ENCODE assay signal across 16 cellular contexts in genomic region chr13:98529171-98529570, GRCh38. TPM values are rescaled to one million over a fixed set of nuclear protein-coding genes. Genes with fewer than 3 reads are reported as not detected.
DNase-seq lines count a peak whose midpoint lies in the region; TF ChIP-seq lines count a peak whose summit lies in the region.
"Had no signal": no experiment of that assay in that cellular context is flagged by ENCODE, and none has a peak within 500 bp of the region (broad histone marks: within the 10 kb centered on the region; RNA-seq: fewer than 3 reads in every experiment).

No MANE protein-coding gene starts in this region.

- H3K4me3 ChIP-seq in sigmoid colon, result no peak overlapping the region
- H3K4me3 ChIP-seq: MG63, pancreas, thoracic aorta had no signal

- H3K9me3 Mint-ChIP-seq in activated naive CD4-positive, alpha-beta T cell treated with anti-CD3 and anti-CD28 coated beads for 36 hours, result no peaks in the 10 kb centered on the region

- peaks cover 91% of the 10 kb centered on the region for H3K4me1 Mint-ChIP-seq in activated naive CD4-positive, alpha-beta T cell treated with anti-CD3 and anti-CD28 coated beads for 36 hours (ENCODE audit: low read depth)

- H3K9me3 ChIP-seq in sigmoid colon, result no peaks in the 10 kb centered on the region
- H3K9me3 ChIP-seq: MG63, pancreas, thoracic aorta had no signal

- 94 to 96% methylated on average over 8 of the region's 8 CpGs for WGBS in sigmoid colon, 2 donors

- no peak for TF ChIP-seq CTCF in sigmoid colon (IDR thresholded peaks at IDR 0.05)

- no peak for TF ChIP-seq EP300 in sigmoid colon (IDR thresholded peaks at IDR 0.05)

- no peaks in the 10 kb centered on the region for H3K27me3 ChIP-seq in sigmoid colon
- H3K27me3 ChIP-seq: MG63, pancreas had no signal

- H3K27ac ChIP-seq in cingulate gyrus (ENCODE audit: low read depth, low read length), result peak overlapping the region; percentile 10
- H3K27ac ChIP-seq in sigmoid colon, result no peak overlapping the region
- H3K27ac ChIP-seq: pancreas, thoracic aorta had no signal

- H3K36me3 ChIP-seq in sigmoid colon, result no peaks in the 10 kb centered on the region
- H3K36me3 ChIP-seq: pancreas, thoracic aorta had no signal

- intact Hi-C loops in activated naive CD4-positive, alpha-beta T cell treated with anti-CD3 and anti-CD28 coated beads for 36 hours (cut with micrococcal nuclease), result no loop called here
- intact Hi-C loops in sigmoid colon (cut with DNase I), result no loop called here

- CTCF ChIA-PET in activated naive CD4-positive, alpha-beta T cell treated with anti-CD3 and anti-CD28 coated beads for 36 hours (lab: Charles Lee), result interaction anchor here (0.7 to 1.9 kb wide), 5 partner anchors 10 to 125 kb away, joined by 3 to 5 read pairs (median 3); no protein-coding TSS in a partner anchor

- no peak for DNase-seq in activated naive CD4-positive, alpha-beta T cell treated with anti-CD3 and anti-CD28 coated beads for 36 hours
- DNase-seq in activated naive CD4-positive, alpha-beta T cell (lab: John Stamatoyannopoulos, UW), result no peak
- DNase-seq in NCI-H82 (lab: John Stamatoyannopoulos, UW), result peak; percentile 75
- DNase-seq in sigmoid colon, result peak; percentile 53
- DNase-seq in GM03348 (ENCODE audit: low spot score), result no peak
- no peak for DNase-seq in midbrain (lab: John Stamatoyannopoulos, UW)
- DNase-seq in stimulated activated CD4-positive, alpha-beta T cell treated with anti-CD3 and anti-CD28 coated beads, Interleukin-2, amount 100 ng/mL, for 48 hours, result no peak
- DNase-seq: activated CD4-positive, CD25-positive, alpha-beta regulatory T cell; Calu3; NCI-H187 treated with DMSO at 0.1 percent for 48 hours; NCI-H446; pancreas; stimulated activated CD4-positive, alpha-beta T cell treated with anti-CD3 and anti-CD28 coated beads, Interleukin-2, amount 100 ng/mL, for 24 hours had no signal

- no peaks in the 10 kb centered on the region for H3K27me3 Mint-ChIP-seq in activated naive CD4-positive, alpha-beta T cell treated with anti-CD3 and anti-CD28 coated beads for 36 hours (ENCODE audit: low read depth)

- peaks cover 2% of the 10 kb centered on the region for H3K36me3 Mint-ChIP-seq in activated naive CD4-positive, alpha-beta T cell treated with anti-CD3 and anti-CD28 coated beads for 36 hours (ENCODE audit: low read depth)

- H3K4me3 Mint-ChIP-seq in activated naive CD4-positive, alpha-beta T cell treated with anti-CD3 and anti-CD28 coated beads for 36 hours, result no peak overlapping the region

- H3K27ac Mint-ChIP-seq in activated naive CD4-positive, alpha-beta T cell treated with anti-CD3 and anti-CD28 coated beads for 36 hours, result peak overlapping the region; percentile 75

- TF ChIP-seq POLR2A in sigmoid colon (IDR thresholded peaks at IDR 0.05), result no peak

- H3K4me1 ChIP-seq in sigmoid colon, result peaks cover 0 to 70% (median 46%) of the 10 kb centered on the region in 4 donors

RNA-seq across cellular contexts. Expression of gene STK24, which starts 47.7 kb away (rescaled TPM):
- 10 to 100 TPM; 95.5 to 96.7 TPM for total RNA-seq in activated naive CD4-positive, alpha-beta T cell treated with anti-CD3 and anti-CD28 coated beads for 36 hours
- total RNA-seq in sigmoid colon, result 10 to 100 TPM; 59.7 to 78.9 (median 64.4) TPM
- polyA plus RNA-seq in sigmoid colon, result 100 to 1,000 TPM; 104 to 200 (median 118) TPM

Comparison
In these comparisons a context has a peak if more than half of its experiments do, and no peak if none do; other contexts are left out.
1. DNase-seq: peak in NCI-H82 (single experiment) and sigmoid colon (single experiment); none in activated naive CD4-positive, alpha-beta T cell treated with anti-CD3 and anti-CD28 coated beads for 36 hours (single experiment), activated naive CD4-positive, alpha-beta T cell (0 of 4), GM03348 (single experiment), midbrain (single experiment) and stimulated activated CD4-positive, alpha-beta T cell treated with anti-CD3 and anti-CD28 coated beads, Interleukin-2, amount 100 ng/mL, for 48 hours (0 of 2).